ENCODE assay signal across 31 cellular contexts in genomic region chrX:150837845-150838244, GRCh38.
"Had no signal": no experiment of that assay in that cellular context is flagged by ENCODE, and none has a peak within 500 bp of the region (broad histone marks: within the 10 kb centered on the region; RNA-seq: fewer than 3 reads in every experiment).

No MANE protein-coding gene starts in this region.

- H3K27me3 Mint-ChIP-seq: activated CD4-positive, alpha-beta memory T cell treated with anti-CD3 and anti-CD28 coated beads, Interleukin-2, amount 10 ng/mL, durations not matched to agents 7 days and 5 days; activated CD8-positive, alpha-beta memory T cell treated with anti-CD3 and anti-CD28 coated beads, Interleukin-2, amount 10 ng/mL, durations not matched to agents 7 days and 5 days; activated naive CD4-positive, alpha-beta T cell treated with anti-CD3 and anti-CD28 coated beads, Interleukin-2, amount 10 ng/mL, durations not matched to agents 7 days and 5 days; activated naive CD8-positive, alpha-beta T cell; activated naive CD8-positive, alpha-beta T cell treated with anti-CD3 and anti-CD28 coated beads, Interleukin-2, amount 50 U/mL, for 24 hours; central memory CD8-positive, alpha-beta T cell had no signal

- H3K27ac ChIP-seq: brain microvascular endothelial cell, cardiac muscle cell, SJCRH30, SK-N-MC, WERI-Rb-1 had no signal

- ATAC-seq: activated CD8-positive, alpha-beta memory T cell treated with anti-CD3 and anti-CD28 coated beads, Interleukin-2, amount 10 ng/mL, durations not matched to agents 7 days and 5 days; activated naive CD8-positive, alpha-beta T cell treated with anti-CD3 and anti-CD28 coated beads, Interleukin-2, amount 50 U/mL, for 24 hours; Panc1 had no signal

- H3K36me3 ChIP-seq: brain microvascular endothelial cell, cardiac muscle cell, MG63, SJCRH30, WERI-Rb-1 had no signal

- H3K4me3 ChIP-seq: cardiac muscle cell, MG63, SJCRH30, SK-N-MC had no signal

- H3K9me3 ChIP-seq: MG63, SJCRH30 had no signal

- H3K27ac Mint-ChIP-seq: activated CD4-positive, alpha-beta memory T cell treated with anti-CD3 and anti-CD28 coated beads, Interleukin-2, amount 10 ng/mL, durations not matched to agents 7 days and 5 days; activated CD8-positive, alpha-beta memory T cell treated with anti-CD3 and anti-CD28 coated beads, Interleukin-2, amount 10 ng/mL, durations not matched to agents 7 days and 5 days; activated naive CD4-positive, alpha-beta T cell treated with anti-CD3 and anti-CD28 coated beads, Interleukin-2, amount 10 ng/mL, durations not matched to agents 7 days and 5 days; activated naive CD8-positive, alpha-beta T cell; activated naive CD8-positive, alpha-beta T cell treated with anti-CD3 and anti-CD28 coated beads, Interleukin-2, amount 50 U/mL, for 24 hours had no signal

- H3K27me3 ChIP-seq: brain microvascular endothelial cell, cardiac muscle cell, MG63, SJCRH30 had no signal

- H3K9me3 Mint-ChIP-seq: activated naive CD4-positive, alpha-beta T cell treated with anti-CD3 and anti-CD28 coated beads, Interleukin-2, amount 10 ng/mL, durations not matched to agents 7 days and 5 days had no signal

- DNase-seq: activated CD4-positive, alpha-beta memory T cell treated with anti-CD3 and anti-CD28 coated beads, Interleukin-2, amount 10 ng/mL, durations not matched to agents 7 days and 5 days; activated CD4-positive, alpha-beta T cell treated with anti-CD3 and anti-CD28 coated beads for 1 hour; activated CD4-positive, alpha-beta T cell treated with anti-CD3 and anti-CD28 coated beads for 48 hours; activated CD4-positive, CD25-positive, alpha-beta regulatory T cell; activated CD8-positive, alpha-beta memory T cell treated with anti-CD3 and anti-CD28 coated beads for 24 hours; activated CD8-positive, alpha-beta memory T cell treated with anti-CD3 and anti-CD28 coated beads, Interleukin-2, amount 10 ng/mL, durations not matched to agents 7 days and 5 days; activated CD8-positive, alpha-beta memory T cell treated with anti-CD3 and anti-CD28 coated beads, Interleukin-2, amount 50 U/mL, for 48 hours; activated effector memory CD4-positive, alpha-beta T cell treated with Interleukin-2 at 50 U/mL for 16 hours; activated naive CD4-positive, alpha-beta T cell treated with anti-CD3 and anti-CD28 coated beads, Interleukin-2, amount 10 ng/mL, durations not matched to agents 7 days and 5 days; activated naive CD8-positive, alpha-beta T cell treated with anti-CD3 and anti-CD28 coated beads, Interleukin-2, amount 50 U/mL, for 24 hours; activated T-cell treated with anti-CD3 and anti-CD28 coated beads, Interleukin-2, amount 50 U/mL, for 48 hours; anterior cingulate cortex; brain microvascular endothelial cell; Karpas-422; MG63; NCI-H1048; NCI-H1105 treated with DMSO at 0.1 percent for 48 hours; NCI-H1436; NCI-H1694 treated with DMSO at 0.1 percent for 48 hours; NCI-H2029; NCI-H345; NCI-H524 treated with DMSO at 0.1 percent for 48 hours; SHP77; SJCRH30; T1000; WERI-Rb-1 had no signal

- H3K4me3 Mint-ChIP-seq: activated CD4-positive, alpha-beta memory T cell treated with anti-CD3 and anti-CD28 coated beads, Interleukin-2, amount 10 ng/mL, durations not matched to agents 7 days and 5 days; activated CD8-positive, alpha-beta memory T cell treated with anti-CD3 and anti-CD28 coated beads, Interleukin-2, amount 10 ng/mL, durations not matched to agents 7 days and 5 days; activated naive CD4-positive, alpha-beta T cell treated with anti-CD3 and anti-CD28 coated beads, Interleukin-2, amount 10 ng/mL, durations not matched to agents 7 days and 5 days; activated naive CD8-positive, alpha-beta T cell; activated naive CD8-positive, alpha-beta T cell treated with anti-CD3 and anti-CD28 coated beads, Interleukin-2, amount 50 U/mL, for 24 hours; central memory CD8-positive, alpha-beta T cell had no signal

- H3K4me1 ChIP-seq: SJCRH30 had no signal
